8 cellular contexts compared by ENCODE assay signal in genomic region chr2:127674241-127675209, GRCh38. TPM values are rescaled to one million over a fixed set of nuclear protein-coding genes. Genes with fewer than 3 reads are reported as not detected.
DNase-seq lines count a peak whose midpoint lies in the region; ATAC-seq and TF ChIP-seq lines count a peak whose summit lies in the region.

No MANE protein-coding gene starts in this region.

- H3K27ac ChIP-seq in heart right ventricle = peak overlapping the region; percentile 88 to 98 (median 97)
- H3K27ac ChIP-seq in prostate gland = peak overlapping the region; percentile 75 to 76

- CTCF ChIA-PET in activated naive CD4-positive, alpha-beta T cell treated with anti-CD3 and anti-CD28 coated beads for 36 hours (lab: Charles Lee) = interaction anchor here (0.5 to 2.6 kb wide), 4 partner anchors 9 to 83 kb away, joined by 3 to 11 read pairs (median 3); no protein-coding TSS in a partner anchor

- peak; percentile 50 for DNase-seq in stimulated activated CD4-positive, alpha-beta T cell treated with anti-CD3 and anti-CD28 coated beads, Interleukin-15, amount 100 ng/mL, for 24 hours
- DNase-seq in stimulated activated CD4-positive, alpha-beta T cell treated with anti-CD3 and anti-CD28 coated beads, Interleukin-1b, Interleukin-23, amount 100 ng/mL, for 48 hours = no peak
- peak; percentile 30 for DNase-seq in activated naive CD4-positive, alpha-beta T cell treated with anti-CD3 and anti-CD28 coated beads for 36 hours
- DNase-seq in heart right ventricle = peak in 1 of 2 donors; percentile 70
- DNase-seq in prostate gland (ENCODE audit: low spot score) = no peak

- no peak for TF ChIP-seq POLR2A in prostate gland (IDR thresholded peaks at IDR 0.05)

- no peaks in the 10 kb centered on the region for H3K36me3 Mint-ChIP-seq in activated naive CD4-positive, alpha-beta T cell treated with anti-CD3 and anti-CD28 coated beads for 36 hours (ENCODE audit: low read depth)

- WGBS in heart right ventricle, 2 donors = 4% methylated on average over 60 to 72 of the region's 72 CpGs
- WGBS in prostate gland = 16% methylated on average over 26 of the region's 72 CpGs

- H3K4me1 Mint-ChIP-seq in activated naive CD4-positive, alpha-beta T cell treated with anti-CD3 and anti-CD28 coated beads for 36 hours (ENCODE audit: low read depth) = peaks cover 10% of the 10 kb centered on the region

- no peak overlapping the region for H3K27ac Mint-ChIP-seq in activated naive CD4-positive, alpha-beta T cell treated with anti-CD3 and anti-CD28 coated beads for 36 hours

- peaks cover 8 to 80% (median 52%) of the 10 kb centered on the region in 9 donors for H3K4me1 ChIP-seq in heart right ventricle
- H3K4me1 ChIP-seq in prostate gland (replicated peaks) = no peaks in the 10 kb centered on the region

- ATAC-seq in heart right ventricle (peak; percentile 28 to 47 (median 41)), HG03025 (IDR thresholded peaks at IDR 0.05; ENCODE audit: low FRiP score, unreplicated experiment) (no peak), HG03571 (IDR thresholded peaks at IDR 0.05; ENCODE audit: unreplicated experiment) (no peak), GM18519 (IDR thresholded peaks at IDR 0.05; ENCODE audit: low FRiP score, unreplicated experiment) (no peak)

- H3K4me3 ChIP-seq in heart right ventricle (peak overlapping the region; percentile 57 to 95 (median 78)), prostate gland (peak overlapping the region; percentile 56)

- H3K36me3 ChIP-seq in heart right ventricle (peaks cover 0 to 12% (median 0%) of the 10 kb centered on the region in 9 donors), prostate gland (no peaks in the 10 kb centered on the region)

- intact Hi-C loops in activated naive CD4-positive, alpha-beta T cell treated with anti-CD3 and anti-CD28 coated beads for 36 hours (cut with micrococcal nuclease) = no loop called here
- intact Hi-C loops in heart right ventricle (cut with DNase I) = loop anchor here in 5 of 10 donors (2.0 to 10.0 kb wide), 7 partner anchors 16 to 160 kb away; no protein-coding TSS in a partner anchor
- intact Hi-C loops in prostate gland (cut with DNase I) = loop anchor here (10.0 kb wide), 2 partner anchors 150 to 270 kb away; partner anchors contain the start of gene IWS1

- H3K4me3 Mint-ChIP-seq in activated naive CD4-positive, alpha-beta T cell treated with anti-CD3 and anti-CD28 coated beads for 36 hours = peak overlapping the region; percentile 54

- H3K9me3 ChIP-seq in heart right ventricle (no peaks in the 10 kb centered on the region), prostate gland (no peaks in the 10 kb centered on the region)

- H3K27me3 ChIP-seq in heart right ventricle (peaks cover 0 to 38% (median 0%) of the 10 kb centered on the region in 7 donors), prostate gland (replicated peaks; ENCODE audit: insufficient read depth) (no peaks in the 10 kb centered on the region)

- TF ChIP-seq CTCF in heart right ventricle (IDR thresholded peaks at IDR 0.05) (no peak), prostate gland (IDR thresholded peaks at IDR 0.05) (no peak)

- H3K9me3 Mint-ChIP-seq in activated naive CD4-positive, alpha-beta T cell treated with anti-CD3 and anti-CD28 coated beads for 36 hours = no peaks in the 10 kb centered on the region

- H3K27me3 Mint-ChIP-seq in activated naive CD4-positive, alpha-beta T cell treated with anti-CD3 and anti-CD28 coated beads for 36 hours (ENCODE audit: low read depth) = peaks cover 49% of the 10 kb centered on the region

RNA-seq across cellular contexts. Expression of gene LIMS2, which starts 0.8 kb away (rescaled TPM):
- 10 to 100 TPM; 14.6 to 15.5 TPM for total RNA-seq in activated naive CD4-positive, alpha-beta T cell treated with anti-CD3 and anti-CD28 coated beads for 36 hours
- total RNA-seq in heart right ventricle (100 to 1,000 TPM; 150 to 285 (median 160) TPM), prostate gland (10 to 100 TPM; 31.9 to 63.2 TPM)
- polyA plus RNA-seq in heart right ventricle = 100 to 1,000 TPM; 148 to 687 TPM

RNA-seq across cellular contexts. Expression of gene SFT2D3, which starts 26.8 kb away (rescaled TPM):
- 1 to 10 TPM; 3.1 to 3.3 TPM for total RNA-seq in activated naive CD4-positive, alpha-beta T cell treated with anti-CD3 and anti-CD28 coated beads for 36 hours
- total RNA-seq in heart right ventricle (1 to 10 TPM; 2.2 to 4.0 (median 3.4) TPM), prostate gland (10 to 100 TPM; 14.8 to 22.2 TPM)
- polyA plus RNA-seq in heart right ventricle = 1 to 10 TPM; 2.8 to 5.6 TPM

RNA-seq across cellular contexts. Expression of gene GPR17, which starts 28.6 kb away (rescaled TPM):
- total RNA-seq in activated naive CD4-positive, alpha-beta T cell treated with anti-CD3 and anti-CD28 coated beads for 36 hours = not detected
- total RNA-seq in heart right ventricle (under 1 TPM in 6 of 10 donors, not detected in 4; 0.22 to 0.59 (median 0.46) TPM), prostate gland (not detected)
- polyA plus RNA-seq in heart right ventricle = 10 to 100 TPM in 1 of 2 donors, under 1 TPM in 1; 0.28 to 16.5 TPM

Comparison
In these comparisons a context has a peak if more than half of its experiments do, and no peak if none do; other contexts are left out.
1. DNase-seq: peak in stimulated activated CD4-positive, alpha-beta T cell treated with anti-CD3 and anti-CD28 coated beads, Interleukin-15, amount 100 ng/mL, for 24 hours (single experiment) and activated naive CD4-positive, alpha-beta T cell treated with anti-CD3 and anti-CD28 coated beads for 36 hours (single experiment); none in stimulated activated CD4-positive, alpha-beta T cell treated with anti-CD3 and anti-CD28 coated beads, Interleukin-1b, Interleukin-23, amount 100 ng/mL, for 48 hours (single experiment) and prostate gland (single experiment).
2. ATAC-seq: peak in heart right ventricle (8 of 8); none in HG03025 (single experiment), HG03571 (single experiment) and GM18519 (single experiment).